16 cellular contexts compared by ENCODE assay signal in genomic region chr3:17157713-17158112, GRCh38.
DNase-seq lines count a peak whose midpoint lies in the region; ATAC-seq and TF ChIP-seq lines count a peak whose summit lies in the region.
"Had no signal": no experiment of that assay in that cellular context is flagged by ENCODE, and none has a peak within 500 bp of the region (broad histone marks: within the 10 kb centered on the region; RNA-seq: fewer than 3 reads in every experiment).

No MANE protein-coding gene starts in this region.

- H3K9ac ChIP-seq in skeletal muscle satellite cell (ENCODE audit: low read depth, low read length) (no peak overlapping the region), mammary epithelial cell (ENCODE audit: insufficient read depth, low read length) (no peak overlapping the region)

- H3K4me1 ChIP-seq in skeletal muscle satellite cell (ENCODE audit: control insufficient read depth, insufficient read depth, low read length) (peaks cover 18% of the 10 kb centered on the region), stomach (no peaks in the 10 kb centered on the region), mammary epithelial cell (ENCODE audit: insufficient read depth, low read length) (no peaks in the 10 kb centered on the region)

- intact Hi-C loops in Right ventricle myocardium superior (cut with DNase I) (no loop called here), stomach (cut with DNase I; ENCODE audit: low total_unique reads) (no loop called here), mammary epithelial cell (cut with micrococcal nuclease) (no loop called here)

- no TSS peak for BruUV-seq in mammary epithelial cell (replicated peaks; lab: Mats Ljungman, UMichigan)

- peak overlapping the region; percentile 16 for H3K4me2 ChIP-seq in skeletal muscle satellite cell (ENCODE audit: low read length)
- no peak overlapping the region for H3K4me2 ChIP-seq in mammary epithelial cell (ENCODE audit: insufficient read depth, low read depth, low read length)

- TF ChIP-seq POLR2A in stomach (IDR thresholded peaks at IDR 0.05) = no peak

- ATAC-seq in SK-N-SH treated with all-trans-retinoic acid at 6 μM for 48 hours (peak; percentile 80), Right ventricle myocardium superior (ENCODE audit: poor library complexity) (peak; percentile 69)
- ATAC-seq: activated CD8-positive, alpha-beta T cell treated with anti-CD3 and anti-CD28 coated beads, Interleukin-2, amount 10 ng/mL, durations not matched to agents 7 days and 5 days; esophagus mucosa; stimulated activated naive B cell treated with anti-CD40 and anti-IgM and Interleukin-4, amounts not matched to agents 10 μg/mL and 1 μg/mL and 100 μg/mL, for 72 hours had no signal

- WGBS in stomach, 5 donors = 64 to 77% (median 68%) methylated on average over 2 of the region's 2 CpGs
- WGBS in mammary epithelial cell (ENCODE audit: low coverage, missing lambda C conversion rate) = 91% methylated on average over 2 of the region's 2 CpGs

- POLR2A ChIA-PET in HEK293T (lab: Yijun Ruan, JAX) = no interaction called here

- TF ChIP-seq CTCF in stomach (IDR thresholded peaks at IDR 0.05) = no peak
- TF ChIP-seq CTCF in mammary epithelial cell (conservative IDR thresholded peaks at IDR 0.05 in 1 of 2, IDR thresholded peaks at IDR 0.05 in 1 of 2; ENCODE audit: extremely low read depth in 1 of 2, insufficient read depth in 1 of 2, low read depth in 1 of 2, low read length in 2 of 2) = no peak

- no peak for TF ChIP-seq EP300 in stomach (IDR thresholded peaks at IDR 0.05)

- H3K27me3 ChIP-seq in skeletal muscle satellite cell (ENCODE audit: control insufficient read depth, insufficient read depth, low read length) = no peaks in the 10 kb centered on the region
- no peaks in the 10 kb centered on the region for H3K27me3 ChIP-seq in stomach
- no peaks in the 10 kb centered on the region for H3K27me3 ChIP-seq in mammary epithelial cell (ENCODE audit: insufficient read depth, low read length)

- no peaks in the 10 kb centered on the region for H3K9me3 ChIP-seq in skeletal muscle satellite cell (replicated peaks; ENCODE audit: low read length)
- H3K9me3 ChIP-seq in stomach = peaks cover 6 to 25% (median 22%) of the 10 kb centered on the region in 4 donors
- H3K9me3 ChIP-seq in mammary epithelial cell (replicated peaks; ENCODE audit: insufficient read depth, low read length) = peaks cover 3% of the 10 kb centered on the region

- DNase-seq in EH (ENCODE audit: low read depth) = peak; percentile 88
- DNase-seq in Right ventricle myocardium superior = no peak
- DNase-seq in NCI-H2081 treated with DMSO at 0.1 percent for 48 hours (lab: John Stamatoyannopoulos, UW) = no peak
- no peak for DNase-seq in stomach
- no peak for DNase-seq in HEK293T (ENCODE audit: extremely low spot score)
- no peak for DNase-seq in mammary epithelial cell
- DNase-seq: activated CD8-positive, alpha-beta T cell treated with anti-CD3 and anti-CD28 coated beads, Interleukin-2, amount 10 ng/mL, durations not matched to agents 7 days and 5 days; activated naive CD4-positive, alpha-beta T cell treated with anti-CD3 and anti-CD28 coated beads, Interleukin-2, amount 50 U/mL, for 16 hours; CD4-positive, CD25-positive, alpha-beta regulatory T cell; GDM1; NK-92 treated with Interleukin-12 subunit alpha and Interleukin-12 subunit beta, amount 100 ng/mL, for 24 hours; stimulated activated CD4-positive, alpha-beta T cell treated with anti-CD3 and anti-CD28 coated beads, Interleukin-4, amount 100 ng/mL, for 4 hours; stimulated activated naive B cell treated with anti-CD40 and anti-IgM and Interleukin-4, amounts not matched to agents 10 μg/mL and 1 μg/mL and 100 μg/mL, for 72 hours had no signal

- no peaks in the 10 kb centered on the region for H3K79me2 ChIP-seq in mammary epithelial cell (ENCODE audit: insufficient read depth, low read length)

- CTCF ChIA-PET in HEK293T (lab: Yijun Ruan, JAX) = no interaction called here
- CTCF ChIA-PET in mammary epithelial cell (lab: Charles Lee; ENCODE audit: low non-redundant PET) = no interaction called here

- no peak overlapping the region for H2AFZ ChIP-seq in mammary epithelial cell (ENCODE audit: low read depth, low read length)

- dilution Hi-C loops in mammary epithelial cell (cut with HindIII; ENCODE audit: low sequenced_read_pairs) = no loop called here

- H3K36me3 ChIP-seq in skeletal muscle satellite cell (ENCODE audit: insufficient read depth, low read length) = peaks cover 10% of the 10 kb centered on the region
- peaks cover 27 to 98% (median 91%) of the 10 kb centered on the region in 4 donors for H3K36me3 ChIP-seq in stomach
- H3K36me3 ChIP-seq in mammary epithelial cell (ENCODE audit: insufficient read depth, low read length) = no peaks in the 10 kb centered on the region

- H3K27ac ChIP-seq in stomach (no peak overlapping the region), mammary epithelial cell (ENCODE audit: insufficient read depth, low read depth, low read length) (no peak overlapping the region)

- H3K4me3 ChIP-seq in skeletal muscle satellite cell (ENCODE audit: low read length) = no peak overlapping the region
- H3K4me3 ChIP-seq in stomach = no peak overlapping the region
- no peak overlapping the region for H3K4me3 ChIP-seq in mammary epithelial cell (replicated peaks in 1 of 3; ENCODE audit: insufficient read depth in 1 of 3, low read depth in 2 of 3, low read length in 3 of 3)

- H4K20me1 ChIP-seq in mammary epithelial cell (ENCODE audit: insufficient read depth, low read length) = no peaks in the 10 kb centered on the region

- in situ Hi-C loops in mammary epithelial cell (cut with MboI; ENCODE audit: low sequenced_read_pairs in 2 of 2) = no loop called here

TF ChIP-seq in SK-N-SH treated with all-trans-retinoic acid at 6 μM for 48 hours, 23 proteins besides CTCF, POLR2A, EP300 and RAD21 (continues in another document):
- no peak for TF ChIP-seq GLIS3 (CRISPR knock-in tag; IDR thresholded peaks at IDR 0.05)
- TF ChIP-seq, protein P1, sequence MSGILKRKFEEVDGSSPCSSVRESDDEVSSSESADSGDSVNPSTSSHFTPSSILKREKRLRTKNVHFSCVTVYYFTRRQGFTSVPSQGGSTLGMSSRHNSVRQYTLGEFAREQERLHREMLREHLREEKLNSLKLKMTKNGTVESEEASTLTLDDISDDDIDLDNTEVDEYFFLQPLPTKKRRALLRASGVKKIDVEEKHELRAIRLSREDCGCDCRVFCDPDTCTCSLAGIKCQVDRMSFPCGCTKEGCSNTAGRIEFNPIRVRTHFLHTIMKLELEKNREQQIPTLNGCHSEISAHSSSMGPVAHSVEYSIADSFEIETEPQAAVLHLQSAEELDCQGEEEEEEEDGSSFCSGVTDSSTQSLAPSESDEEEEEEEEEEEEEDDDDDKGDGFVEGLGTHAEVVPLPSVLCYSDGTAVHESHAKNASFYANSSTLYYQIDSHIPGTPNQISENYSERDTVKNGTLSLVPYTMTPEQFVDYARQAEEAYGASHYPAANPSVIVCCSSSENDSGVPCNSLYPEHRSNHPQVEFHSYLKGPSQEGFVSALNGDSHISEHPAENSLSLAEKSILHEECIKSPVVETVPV (CRISPR knock-in tag; IDR thresholded peaks at IDR 0.05) = no peak
- TF ChIP-seq, protein P2, sequence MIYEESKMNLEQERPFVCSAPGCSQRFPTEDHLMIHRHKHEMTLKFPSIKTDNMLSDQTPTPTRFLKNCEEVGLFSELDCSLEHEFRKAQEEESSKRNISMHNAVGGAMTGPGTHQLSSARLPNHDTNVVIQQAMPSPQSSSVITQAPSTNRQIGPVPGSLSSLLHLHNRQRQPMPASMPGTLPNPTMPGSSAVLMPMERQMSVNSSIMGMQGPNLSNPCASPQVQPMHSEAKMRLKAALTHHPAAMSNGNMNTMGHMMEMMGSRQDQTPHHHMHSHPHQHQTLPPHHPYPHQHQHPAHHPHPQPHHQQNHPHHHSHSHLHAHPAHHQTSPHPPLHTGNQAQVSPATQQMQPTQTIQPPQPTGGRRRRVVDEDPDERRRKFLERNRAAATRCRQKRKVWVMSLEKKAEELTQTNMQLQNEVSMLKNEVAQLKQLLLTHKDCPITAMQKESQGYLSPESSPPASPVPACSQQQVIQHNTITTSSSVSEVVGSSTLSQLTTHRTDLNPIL (CRISPR knock-in tag; IDR thresholded peaks at IDR 0.05; ENCODE audit: low read depth) = no peak
- no peak for TF ChIP-seq PPARA (CRISPR knock-in tag; IDR thresholded peaks at IDR 0.05; ENCODE audit: borderline replicate concordance)
- TF ChIP-seq OSR1 (CRISPR knock-in tag; IDR thresholded peaks at IDR 0.05) = no peak
- no peak for TF ChIP-seq ARNTL (CRISPR knock-in tag; IDR thresholded peaks at IDR 0.05; ENCODE audit: borderline replicate concordance, low read depth)
- TF ChIP-seq ISL1 (CRISPR knock-in tag; IDR thresholded peaks at IDR 0.05) = no peak

TF ChIP-seq in HEK293T, 16 proteins besides CTCF, POLR2A, EP300 and RAD21:
- TF ChIP-seq FOXM1 (IDR thresholded peaks at IDR 0.05; ENCODE audit: borderline replicate concordance) = no peak
- TF ChIP-seq FOXA1 (IDR thresholded peaks at IDR 0.05) = no peak
- TF ChIP-seq BHLHE40 (IDR thresholded peaks at IDR 0.05; ENCODE audit: borderline replicate concordance) = no peak
- no peak for TF ChIP-seq SUZ12 (IDR thresholded peaks at IDR 0.05)
- TF ChIP-seq HDGF (IDR thresholded peaks at IDR 0.05; ENCODE audit: borderline replicate concordance) = no peak
- TF ChIP-seq SP1 (IDR thresholded peaks at IDR 0.05) = no peak
- TF ChIP-seq TARDBP (IDR thresholded peaks at IDR 0.05) = no peak
- no peak for TF ChIP-seq ZNF384 (IDR thresholded peaks at IDR 0.05)
- no peak for TF ChIP-seq FOXK2 (IDR thresholded peaks at IDR 0.05)
- TF ChIP-seq PKNOX1 (IDR thresholded peaks at IDR 0.05) = no peak
- no peak for TF ChIP-seq NFRKB (IDR thresholded peaks at IDR 0.05)
- no peak for TF ChIP-seq ELF4 (IDR thresholded peaks at IDR 0.05)
- no peak for TF ChIP-seq L3MBTL2 (conservative IDR thresholded peaks at IDR 0.05)
- TF ChIP-seq ARNT (IDR thresholded peaks at IDR 0.05) = no peak
- no peak for TF ChIP-seq CTBP1 (IDR thresholded peaks at IDR 0.05; ENCODE audit: borderline replicate concordance)
- no peak for TF ChIP-seq LEF1 (IDR thresholded peaks at IDR 0.05; ENCODE audit: borderline replicate concordance)
